Comparison of ENCODE assay signal across 1 cellular context in the genomic region with DNA sequence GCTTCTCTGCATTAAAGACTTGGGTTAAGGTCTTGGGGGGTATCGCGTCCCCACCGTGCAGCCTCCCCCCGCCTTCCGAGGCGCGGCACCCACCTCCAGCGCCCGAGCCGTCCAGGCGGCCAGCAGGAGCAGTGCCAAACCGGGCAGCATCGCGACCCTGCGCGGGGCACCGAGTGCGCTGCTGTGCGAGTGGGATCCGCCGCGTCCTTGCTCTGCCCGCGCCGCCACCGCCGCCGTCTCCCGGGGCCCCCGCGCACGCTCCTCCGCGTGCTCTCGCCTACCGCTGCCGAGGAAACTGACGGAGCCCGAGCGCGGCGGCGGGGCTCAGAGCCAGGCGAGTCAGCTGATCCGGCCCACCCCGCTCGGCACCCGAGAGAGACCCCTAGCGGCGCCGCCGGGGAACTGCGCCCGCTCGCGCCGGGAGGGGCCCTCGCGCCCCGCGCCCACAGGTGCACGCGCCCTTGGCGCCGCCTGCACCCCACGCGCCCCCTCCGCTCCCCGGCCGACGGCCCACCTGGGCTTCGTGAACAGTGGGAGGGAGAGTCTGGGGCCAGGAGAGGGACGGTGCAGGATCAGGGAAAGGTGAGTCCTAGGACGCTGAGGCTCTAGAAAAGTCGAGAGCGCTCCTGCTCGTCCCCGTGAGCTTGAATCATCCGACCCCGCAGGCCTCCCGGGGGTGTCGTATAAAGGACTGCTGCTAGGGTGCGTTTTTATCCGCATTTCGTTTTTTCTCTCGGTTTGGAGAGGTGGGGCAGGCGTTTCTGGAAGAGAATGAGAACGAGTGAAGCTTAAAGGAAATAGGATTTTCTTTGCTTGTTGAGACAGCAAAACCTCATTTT.
TF ChIP-seq lines count a peak whose summit lies in the region.

Gene APP, minus strand, starts transcription at position 300 of the 839 bp plus-strand sequence. Its CDS starts 150 bp downstream, at position 150.

TF ChIP-seq in HepG2, 621 proteins besides CTCF, POLR2A, EP300 and RAD21 (continued from another document and continues in another):
- TF ChIP-seq, protein P1, sequence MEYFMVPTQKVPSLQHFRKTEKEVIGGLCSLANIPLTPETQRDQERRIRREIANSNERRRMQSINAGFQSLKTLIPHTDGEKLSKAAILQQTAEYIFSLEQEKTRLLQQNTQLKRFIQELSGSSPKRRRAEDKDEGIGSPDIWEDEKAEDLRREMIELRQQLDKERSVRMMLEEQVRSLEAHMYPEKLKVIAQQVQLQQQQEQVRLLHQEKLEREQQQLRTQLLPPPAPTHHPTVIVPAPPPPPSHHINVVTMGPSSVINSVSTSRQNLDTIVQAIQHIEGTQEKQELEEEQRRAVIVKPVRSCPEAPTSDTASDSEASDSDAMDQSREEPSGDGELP (IDR thresholded peaks at IDR 0.05; ENCODE audit: borderline replicate concordance, low read depth) = peak; percentile 97
- TF ChIP-seq DNMT1 (CRISPR knock-in tag; IDR thresholded peaks at IDR 0.05) (peak; percentile 65; the same call in 1 of the 2 replicates), PHF20 (CRISPR knock-in tag; IDR thresholded peaks at IDR 0.05) (0 out of 2 replicates have a peak, but pooled peaks have one; percentile 8), SKI (IDR thresholded peaks at IDR 0.05; ENCODE audit: partially characterized antibody) (peak; percentile 28), ZNF709 (CRISPR knock-in tag; IDR thresholded peaks at IDR 0.05) (peak; percentile 35; the same call in 1 of the 2 replicates), RXRB (CRISPR knock-in tag; IDR thresholded peaks at IDR 0.05; ENCODE audit: borderline replicate concordance) (no peak; the same call in 1 of the 2 replicates), XRCC5 (optimal IDR thresholded peaks at IDR 0.05; ENCODE audit: low read length) (peak; percentile 69), ZNF775 (CRISPR knock-in tag; IDR thresholded peaks at IDR 0.05; ENCODE audit: borderline replicate concordance) (no peak), POGZ (CRISPR knock-in tag; IDR thresholded peaks at IDR 0.05) (peak; percentile 54; the same call in 1 of the 2 replicates), ZBTB38 (CRISPR knock-in tag; IDR thresholded peaks at IDR 0.05) (no peak), FOSL1 (CRISPR knock-in tag; IDR thresholded peaks at IDR 0.05; ENCODE audit: borderline replicate concordance) (no peak), CAMTA2 (CRISPR knock-in tag; IDR thresholded peaks at IDR 0.05; ENCODE audit: borderline replicate concordance) (0 out of 2 replicates have a peak, but pooled peaks have one; percentile 44), ZMAT3 (CRISPR knock-in tag; conservative IDR thresholded peaks at IDR 0.05) (peak; percentile 55; the same call in 1 of the 2 replicates), SAFB2 (CRISPR knock-in tag; IDR thresholded peaks at IDR 0.05; ENCODE audit: borderline replicate concordance, low read depth) (peak; percentile 55; the same call in 1 of the 2 replicates), POLR2G (IDR thresholded peaks at IDR 0.05; ENCODE audit: low read depth, low read length) (0 out of 2 replicates have a peak, but pooled peaks have one; percentile 43), ARID5B (CRISPR knock-in tag; IDR thresholded peaks at IDR 0.05) (0 out of 2 replicates have a peak, but pooled peaks have one; percentile 39), BCL3 (CRISPR knock-in tag; IDR thresholded peaks at IDR 0.05) (0 out of 2 replicates have a peak, but pooled peaks have one; percentile 21), HNF1A (IDR thresholded peaks at IDR 0.05; ENCODE audit: low read depth) (no peak), HNF1A (CRISPR knock-in tag; IDR thresholded peaks at IDR 0.05; ENCODE audit: borderline replicate concordance) (0 out of 2 replicates have a peak, but pooled peaks have one; percentile 19), NKX3-1 (CRISPR knock-in tag; IDR thresholded peaks at IDR 0.05) (peak; percentile 34; the same call in 1 of the 2 replicates), ASH2L (IDR thresholded peaks at IDR 0.05; ENCODE audit: insufficient read length, low read depth, low read length) (peak; percentile 48), ZNF792 (CRISPR knock-in tag; IDR thresholded peaks at IDR 0.05) (0 out of 2 replicates have a peak, but pooled peaks have one; percentile 32), MTF1 (CRISPR knock-in tag; IDR thresholded peaks at IDR 0.05) (peak; percentile 32; the same call in 1 of the 2 replicates), TFDP1 (CRISPR knock-in tag; IDR thresholded peaks at IDR 0.05; ENCODE audit: borderline replicate concordance) (peak; percentile 59; the same call in 1 of the 2 replicates), RNF2 (conservative IDR thresholded peaks at IDR 0.05; ENCODE audit: low read depth) (peak; percentile 72; the same call in 1 of the 2 replicates), BRD4 (CRISPR knock-in tag; IDR thresholded peaks at IDR 0.05) (no peak), ZNF788 (CRISPR knock-in tag; IDR thresholded peaks at IDR 0.05; ENCODE audit: borderline replicate concordance) (peak; percentile 51; the same call in 1 of the 2 replicates), KDM4B (CRISPR knock-in tag; IDR thresholded peaks at IDR 0.05) (no peak), BRCA1 (CRISPR knock-in tag; IDR thresholded peaks at IDR 0.05) (no peak), FOXC1 (CRISPR knock-in tag; IDR thresholded peaks at IDR 0.05; ENCODE audit: borderline replicate concordance) (no peak; the same call in 1 of the 2 replicates), SIX4 (CRISPR knock-in tag; IDR thresholded peaks at IDR 0.05) (no peak), GLI4 (CRISPR knock-in tag; IDR thresholded peaks at IDR 0.05; ENCODE audit: borderline replicate concordance) (no peak; the same call in 1 of the 2 replicates), MYC (CRISPR knock-in tag; IDR thresholded peaks at IDR 0.05; ENCODE audit: borderline replicate concordance) (0 out of 2 replicates have a peak, but pooled peaks have one; percentile 37), ZNF160 (CRISPR knock-in tag; IDR thresholded peaks at IDR 0.05) (peak; percentile 34; the same call in 1 of the 2 replicates)
- TF ChIP-seq, protein P2, sequence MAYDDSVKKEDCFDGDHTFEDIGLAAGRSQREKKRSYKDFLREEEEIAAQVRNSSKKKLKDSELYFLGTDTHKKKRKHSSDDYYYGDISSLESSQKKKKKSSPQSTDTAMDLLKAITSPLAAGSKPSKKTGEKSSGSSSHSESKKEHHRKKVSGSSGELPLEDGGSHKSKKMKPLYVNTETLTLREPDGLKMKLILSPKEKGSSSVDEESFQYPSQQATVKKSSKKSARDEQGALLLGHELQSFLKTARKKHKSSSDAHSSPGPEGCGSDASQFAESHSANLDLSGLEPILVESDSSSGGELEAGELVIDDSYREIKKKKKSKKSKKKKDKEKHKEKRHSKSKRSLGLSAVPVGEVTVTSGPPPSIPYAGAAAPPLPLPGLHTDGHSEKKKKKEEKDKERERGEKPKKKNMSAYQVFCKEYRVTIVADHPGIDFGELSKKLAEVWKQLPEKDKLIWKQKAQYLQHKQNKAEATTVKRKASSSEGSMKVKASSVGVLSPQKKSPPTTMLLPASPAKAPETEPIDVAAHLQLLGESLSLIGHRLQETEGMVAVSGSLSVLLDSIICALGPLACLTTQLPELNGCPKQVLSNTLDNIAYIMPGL (CRISPR knock-in tag; IDR thresholded peaks at IDR 0.05; ENCODE audit: borderline replicate concordance in 1 of 2, low read depth in 1 of 2) = peak; percentile 78 to 83
- TF ChIP-seq, protein P3, sequence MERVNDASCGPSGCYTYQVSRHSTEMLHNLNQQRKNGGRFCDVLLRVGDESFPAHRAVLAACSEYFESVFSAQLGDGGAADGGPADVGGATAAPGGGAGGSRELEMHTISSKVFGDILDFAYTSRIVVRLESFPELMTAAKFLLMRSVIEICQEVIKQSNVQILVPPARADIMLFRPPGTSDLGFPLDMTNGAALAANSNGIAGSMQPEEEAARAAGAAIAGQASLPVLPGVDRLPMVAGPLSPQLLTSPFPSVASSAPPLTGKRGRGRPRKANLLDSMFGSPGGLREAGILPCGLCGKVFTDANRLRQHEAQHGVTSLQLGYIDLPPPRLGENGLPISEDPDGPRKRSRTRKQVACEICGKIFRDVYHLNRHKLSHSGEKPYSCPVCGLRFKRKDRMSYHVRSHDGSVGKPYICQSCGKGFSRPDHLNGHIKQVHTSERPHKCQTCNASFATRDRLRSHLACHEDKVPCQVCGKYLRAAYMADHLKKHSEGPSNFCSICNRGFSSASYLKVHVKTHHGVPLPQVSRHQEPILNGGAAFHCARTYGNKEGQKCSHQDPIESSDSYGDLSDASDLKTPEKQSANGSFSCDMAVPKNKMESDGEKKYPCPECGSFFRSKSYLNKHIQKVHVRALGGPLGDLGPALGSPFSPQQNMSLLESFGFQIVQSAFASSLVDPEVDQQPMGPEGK (CRISPR knock-in tag; IDR thresholded peaks at IDR 0.05) = peak; percentile 82
- TF ChIP-seq, protein P4, sequence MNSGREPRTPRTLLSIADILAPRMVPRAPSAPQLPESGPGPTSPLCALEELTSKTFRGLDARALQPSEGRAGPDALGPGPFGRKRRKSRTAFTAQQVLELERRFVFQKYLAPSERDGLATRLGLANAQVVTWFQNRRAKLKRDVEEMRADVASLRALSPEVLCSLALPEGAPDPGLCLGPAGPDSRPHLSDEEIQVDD (CRISPR knock-in tag; IDR thresholded peaks at IDR 0.05; ENCODE audit: borderline replicate concordance) = peak; percentile 28; the same call in 1 of the 2 replicates
- TF ChIP-seq, protein P5, sequence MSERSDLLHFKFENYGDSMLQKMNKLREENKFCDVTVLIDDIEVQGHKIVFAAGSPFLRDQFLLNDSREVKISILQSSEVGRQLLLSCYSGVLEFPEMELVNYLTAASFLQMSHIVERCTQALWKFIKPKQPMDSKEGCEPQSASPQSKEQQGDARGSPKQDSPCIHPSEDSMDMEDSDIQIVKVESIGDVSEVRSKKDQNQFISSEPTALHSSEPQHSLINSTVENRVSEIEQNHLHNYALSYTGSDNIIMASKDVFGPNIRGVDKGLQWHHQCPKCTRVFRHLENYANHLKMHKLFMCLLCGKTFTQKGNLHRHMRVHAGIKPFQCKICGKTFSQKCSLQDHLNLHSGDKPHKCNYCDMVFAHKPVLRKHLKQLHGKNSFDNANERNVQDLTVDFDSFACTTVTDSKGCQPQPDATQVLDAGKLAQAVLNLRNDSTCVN (CRISPR knock-in tag; IDR thresholded peaks at IDR 0.05; ENCODE audit: borderline replicate concordance) = no peak; the same call in 1 of the 2 replicates
